Comparison of ENCODE assay signal across 24 cellular contexts in the genomic region with DNA sequence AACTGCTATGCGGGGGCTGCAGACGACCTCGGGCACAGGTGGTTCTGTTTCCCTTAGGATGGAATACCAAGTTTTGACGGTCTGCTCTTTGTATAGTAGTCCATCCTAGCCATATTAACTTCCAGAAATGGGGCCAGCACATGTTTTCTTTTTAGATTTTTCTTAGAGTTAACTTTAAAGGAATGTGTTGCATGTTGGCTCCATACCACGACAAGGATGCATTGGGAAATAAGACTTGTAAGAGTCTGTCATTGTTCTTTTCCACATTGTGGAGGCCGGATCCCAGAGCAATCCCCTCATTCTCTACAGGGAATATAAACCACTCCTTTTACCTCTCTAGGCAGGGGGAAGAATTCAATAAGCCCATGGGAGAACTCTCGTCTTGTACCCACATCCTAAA.
"Had no signal": no experiment of that assay in that cellular context is flagged by ENCODE, and none has a peak within 500 bp of the region (broad histone marks: within the 10 kb centered on the region; RNA-seq: fewer than 3 reads in every experiment).

No MANE protein-coding gene starts in this region.

- H3K9ac ChIP-seq: SK-N-SH had no signal

- H3K27me3 ChIP-seq: breast epithelium, Peyer's patch, SJCRH30 had no signal

- H3K9me3 ChIP-seq: breast epithelium, Peyer's patch, SJCRH30, SK-N-SH had no signal

- H3K36me3 ChIP-seq: breast epithelium, Peyer's patch, SJCRH30 had no signal

- H3K4me1 ChIP-seq: breast epithelium, Peyer's patch, SJCRH30 had no signal

- H3K4me3 ChIP-seq: breast epithelium, Peyer's patch, SJCRH30 had no signal

- ATAC-seq: activated CD4-positive, CD25-positive, alpha-beta regulatory T cell treated with anti-CD3 and anti-CD28 coated beads, Interleukin-2, amount 50 U/mL, for 24 hours; activated CD8-positive, alpha-beta T cell treated with anti-CD3 and anti-CD28 coated beads for 36 hours; activated T-cell treated with anti-CD3 and anti-CD28 coated beads, Interleukin-2, amount 50 U/mL, for 72 hours had no signal

- DNase-seq: activated CD4-positive, alpha-beta T cell treated with anti-CD3 and anti-CD28 coated beads for 4 hours; activated CD8-positive, alpha-beta memory T cell treated with anti-CD3 and anti-CD28 coated beads, Interleukin-2, amount 50 U/mL, for 4 hours; activated CD8-positive, alpha-beta T cell treated with anti-CD3 and anti-CD28 coated beads for 36 hours; activated gamma-delta T cell treated with Interleukin-2 at 50 U/mL for 16 hours; activated naive CD4-positive, alpha-beta T cell treated with anti-CD3 and anti-CD28 coated beads, Interleukin-2, amount 50 U/mL, for 16 hours; activated naive CD8-positive, alpha-beta T cell treated with anti-CD3 and anti-CD28 coated beads, Interleukin-2, amount 10 ng/mL, durations not matched to agents 7 days and 5 days; activated T-cell treated with anti-CD3 and anti-CD28 coated beads, Interleukin-2, amount 50 U/mL, for 72 hours; aorta; central memory CD4-positive, alpha-beta T cell; Karpas-422; MM.1S; NCI-H1105; NCI-H1436 treated with DMSO at 0.1 percent for 48 hours; NCI-H187; NCI-H2081; NCI-H446; NCI-H524; Peyer's patch; Right ventricle myocardium superior; SJCRH30; SK-N-SH; T-helper 1 cell had no signal
